In the genomic region with DNA sequence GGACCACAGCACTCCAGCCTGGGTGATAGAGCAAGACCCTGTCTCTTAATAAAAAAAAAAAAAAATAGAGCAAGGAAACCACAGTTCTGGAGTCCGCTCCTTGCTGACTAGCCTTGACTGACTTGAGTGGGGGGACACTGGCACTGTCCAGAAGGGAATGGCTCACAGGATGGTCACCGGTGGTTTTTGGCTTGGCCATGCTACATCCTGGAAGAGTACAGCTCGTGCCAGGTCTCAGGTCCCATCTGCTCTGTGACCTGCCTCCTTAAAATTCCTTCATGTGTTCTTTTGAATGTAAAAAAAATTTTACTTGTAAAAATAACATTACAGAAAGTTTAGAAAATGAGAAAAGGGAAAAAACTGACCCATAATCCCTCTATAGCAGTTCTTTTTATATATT, we compare ENCODE assay signal across 23 cellular contexts. TPM values are rescaled to one million over a fixed set of nuclear protein-coding genes. Genes with fewer than 3 reads are reported as not detected.
DNase-seq lines count a peak whose midpoint lies in the region; ATAC-seq and TF ChIP-seq lines count a peak whose summit lies in the region.
"Had no signal": no experiment of that assay in that cellular context is flagged by ENCODE, and none has a peak within 500 bp of the region (broad histone marks: within the 10 kb centered on the region; RNA-seq: fewer than 3 reads in every experiment).

No MANE protein-coding gene starts in this region.

- H3K9me3 ChIP-seq in Loucy (ENCODE audit: insufficient read depth, low read depth, low read length) = no peaks in the 10 kb centered on the region
- no peaks in the 10 kb centered on the region for H3K9me3 ChIP-seq in mucosa of descending colon
- H3K9me3 ChIP-seq in spleen = no peaks in the 10 kb centered on the region
- no peaks in the 10 kb centered on the region for H3K9me3 ChIP-seq in suprapubic skin
- H3K9me3 ChIP-seq: BE2C, SJSA1 had no signal

- H3K4me1 ChIP-seq in Loucy (ENCODE audit: insufficient read depth, low read length, poor library complexity, severe bottlenecking) (peaks cover 20% of the 10 kb centered on the region), mucosa of descending colon (ENCODE audit: low read depth) (peaks cover 37% of the 10 kb centered on the region), spleen (peaks cover 6 to 35% (median 24%) of the 10 kb centered on the region in 6 donors), suprapubic skin (peaks cover 21% of the 10 kb centered on the region)
- H3K4me1 ChIP-seq: BE2C had no signal

- TF ChIP-seq CTCF in Loucy (conservative IDR thresholded peaks at IDR 0.05; ENCODE audit: low read length) = no peak
- TF ChIP-seq CTCF in VCaP (conservative IDR thresholded peaks at IDR 0.05) = no peak
- TF ChIP-seq CTCF in mucosa of descending colon (IDR thresholded peaks at IDR 0.05) = no peak
- TF ChIP-seq CTCF in spleen (IDR thresholded peaks at IDR 0.05 in 8 of 11, conservative IDR thresholded peaks at IDR 0.05 in 3 of 11) = no peak
- no peak for TF ChIP-seq CTCF in suprapubic skin (IDR thresholded peaks at IDR 0.05)

- peak overlapping the region; percentile 20 for H3K4me2 ChIP-seq in Loucy (ENCODE audit: low read depth, low read length, poor library complexity, severe bottlenecking)
- H3K4me2 ChIP-seq: PC-9 had no signal

- no peaks in the 10 kb centered on the region for H3F3A ChIP-seq in Loucy (ENCODE audit: low read depth)

- DNase-seq in mucosa of descending colon = no peak
- DNase-seq in spleen = peak; percentile 30
- no peak for DNase-seq in Kasumi-1 (lab: John Stamatoyannopoulos, UW)
- no peak for DNase-seq in suprapubic skin (ENCODE audit: low spot score in 2 of 2)
- DNase-seq: ACHN, BE2C, Calu3, DMS79 treated with DMSO at 0.1 percent for 48 hours, GM23248, H9, MM.1S, NCI-H1417 treated with DMSO at 0.1 percent for 48 hours, NCI-H1694 treated with DMSO at 0.1 percent for 48 hours, NCI-H2081, NCI-H2227 treated with DMSO at 0.1 percent for 48 hours, NCI-H526 treated with DMSO at 0.1 percent for 48 hours, PC-9, Right ventricle myocardium superior had no signal

- H3K9ac ChIP-seq in Loucy (ENCODE audit: low read depth, low read length, poor library complexity, severe bottlenecking) = peak overlapping the region; percentile 30
- H3K9ac ChIP-seq: GM23248 had no signal

- ATAC-seq in mucosa of descending colon (peak; percentile 17), GM19324 (IDR thresholded peaks at IDR 0.05; ENCODE audit: low FRiP score, unreplicated experiment) (no peak)
- ATAC-seq: K562 had no signal

- H3K27ac ChIP-seq in VCaP (peak overlapping the region; percentile 34; the same call in 1 of the 2 replicates), spleen (no peak overlapping the region), suprapubic skin (no peak overlapping the region)
- H3K27ac ChIP-seq: GM23248, PC-9, SJSA1 had no signal

- intact Hi-C loops in mucosa of descending colon (cut with DNase I, micrococcal nuclease) (no loop called here), spleen (cut with DNase I; ENCODE audit: low total_unique reads) (no loop called here)

- peaks cover 23% of the 10 kb centered on the region; the same call in 1 of the 2 replicates for H3K79me2 ChIP-seq in Loucy (ENCODE audit: insufficient read depth, low read length)

- H3K4me3 ChIP-seq in Loucy (ENCODE audit: low read length, poor library complexity, severe bottlenecking) (no peak overlapping the region), mucosa of descending colon (no peak overlapping the region), spleen (no peak overlapping the region), suprapubic skin (no peak overlapping the region)
- H3K4me3 ChIP-seq: GM23248, K562, PC-9, SJSA1 had no signal

- no peak overlapping the region for H2AFZ ChIP-seq in Loucy (ENCODE audit: low read length)
- H2AFZ ChIP-seq: GM23248, PC-9 had no signal

- peaks cover 16% of the 10 kb centered on the region; the same call in 1 of the 2 replicates for H3K36me3 ChIP-seq in Loucy (ENCODE audit: insufficient read depth, low read length)
- H3K36me3 ChIP-seq in mucosa of descending colon (ENCODE audit: low read depth) = peaks cover 9% of the 10 kb centered on the region
- H3K36me3 ChIP-seq in spleen = peaks cover 0 to 69% (median 46%) of the 10 kb centered on the region in 6 donors
- peaks cover 23% of the 10 kb centered on the region for H3K36me3 ChIP-seq in suprapubic skin

- 84 to 94% (median 91%) methylated on average over 3 of the region's 3 CpGs for WGBS in spleen, 5 donors
- WGBS in suprapubic skin = 89% methylated on average over 3 of the region's 3 CpGs

- no peak for TF ChIP-seq EP300 in suprapubic skin (IDR thresholded peaks at IDR 0.05)

- H4K20me1 ChIP-seq in Loucy (ENCODE audit: insufficient read depth, low read length, poor library complexity, severe bottlenecking) = no peaks in the 10 kb centered on the region

- no peak for TF ChIP-seq POLR2A in spleen (IDR thresholded peaks at IDR 0.05)
- no peak for TF ChIP-seq POLR2A in suprapubic skin (IDR thresholded peaks at IDR 0.05)

- no peaks in the 10 kb centered on the region for H3K27me3 ChIP-seq in Loucy (ENCODE audit: insufficient read depth, low read length, poor library complexity, severe bottlenecking)
- no peaks in the 10 kb centered on the region for H3K27me3 ChIP-seq in spleen (replicated peaks in 1 of 7)
- H3K27me3 ChIP-seq in suprapubic skin = no peaks in the 10 kb centered on the region
- H3K27me3 ChIP-seq: BE2C, SJSA1 had no signal

- no peaks in the 10 kb centered on the region for H3K9me2 ChIP-seq in Loucy (replicated peaks; ENCODE audit: low read depth, low read length)

RNA-seq across cellular contexts. Expression of a gene that starts 5.6 kb away (rescaled TPM):
- total RNA-seq in mucosa of descending colon (100 to 1,000 TPM; 119 to 342 (median 206) TPM), spleen (10 to 100 TPM; 44.2 to 87.3 (median 54.7) TPM), suprapubic skin (10 to 100 TPM; 35.0 to 49.6 (median 45.2) TPM)
- polyA plus RNA-seq in spleen = 10 to 100 TPM; 30.6 to 53.1 (median 42.7) TPM

RNA-seq across cellular contexts. Expression of a gene that starts 56.9 kb away (rescaled TPM):
- 10 to 100 TPM; 44.9 to 67.2 (median 55.6) TPM for total RNA-seq in mucosa of descending colon
- total RNA-seq in spleen = 10 to 100 TPM; 51.5 to 92.9 (median 68.4) TPM
- 10 to 100 TPM; 11.9 to 23.3 (median 13.9) TPM for polyA plus RNA-seq in spleen
- 10 to 100 TPM; 15.8 to 22.9 (median 20.0) TPM for total RNA-seq in suprapubic skin
